Comparison of ENCODE assay signal across 8 cellular contexts in the genomic region with DNA sequence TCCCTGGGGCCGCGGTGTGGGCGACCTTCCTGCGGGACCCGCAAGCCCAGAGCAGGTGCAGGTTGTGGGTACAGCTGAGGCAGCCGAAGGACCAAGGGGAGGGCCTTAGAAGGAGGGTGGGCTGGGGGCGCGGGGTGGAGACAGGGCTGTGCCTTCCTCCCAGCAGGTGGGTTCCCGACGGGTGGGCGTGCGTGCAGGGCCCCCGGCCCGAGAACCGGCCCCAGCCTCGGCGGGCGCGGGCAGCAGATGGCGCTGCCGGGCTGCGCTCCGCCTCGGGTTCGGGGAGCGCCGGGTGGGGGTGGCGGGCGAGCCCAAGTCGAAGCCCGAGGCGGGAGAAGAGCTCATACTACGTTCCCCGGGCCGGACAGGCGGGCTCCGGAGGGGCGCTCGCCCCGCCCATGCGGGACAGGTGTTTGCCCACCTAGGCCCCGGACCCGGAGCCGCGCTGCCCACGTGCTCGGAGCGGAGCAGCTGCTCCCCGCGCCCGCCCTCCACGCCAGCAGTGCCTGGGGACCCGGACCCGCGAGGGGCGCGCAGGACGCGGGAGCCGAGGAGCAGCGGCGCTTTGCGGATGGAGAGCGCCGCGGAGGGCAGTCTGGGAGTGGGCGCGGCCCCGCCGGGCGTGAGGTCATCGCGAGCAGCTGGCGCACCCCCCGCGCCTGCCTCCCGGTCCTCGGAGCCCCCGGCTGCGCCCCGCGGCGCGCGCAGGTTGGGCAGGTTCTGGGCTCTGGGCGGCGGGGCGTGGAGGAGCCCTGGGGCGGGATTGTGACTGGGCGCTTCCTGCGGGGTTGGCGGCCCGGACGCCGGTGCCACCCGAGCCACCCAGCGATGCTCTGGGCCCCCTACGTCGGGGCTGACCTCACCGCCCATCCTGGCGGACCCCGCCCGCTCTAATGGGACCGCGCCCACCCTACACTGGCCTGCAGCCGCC. TPM values are rescaled to one million over a fixed set of nuclear protein-coding genes. Genes with fewer than 3 reads are reported as not detected.
DNase-seq lines count a peak whose midpoint lies in the region; ATAC-seq and TF ChIP-seq lines count a peak whose summit lies in the region.

No MANE protein-coding gene starts in this region.

- intact Hi-C loops in dorsolateral prefrontal cortex (cut with DNase I): loop anchor here (1.0 to 2.0 kb wide), 2 partner anchors 28 to 82 kb away; partner anchors contain the start of gene KRTAP5-5 (in 1 of the 2)

- in situ Hi-C loops in KBM-7 (cut with MboI; ENCODE audit: low pct_unique_long_range_greater_than_20kb, low sequenced_read_pairs): no loop called here

- peak; percentile 56 to 97 (median 86) for TF ChIP-seq CTCF in dorsolateral prefrontal cortex (IDR thresholded peaks at IDR 0.05 in 54 of 56, conservative IDR thresholded peaks at IDR 0.05 in 2 of 56; ENCODE audit: low read depth in 1 of 56, partially characterized antibody in 56 of 56)

- H3K4me3 ChIP-seq in dorsolateral prefrontal cortex: peak overlapping the region; percentile 35 to 74 (median 59)

- ATAC-seq in GM19455 (IDR thresholded peaks at IDR 0.05; ENCODE audit: unreplicated experiment): no peak

- DNase-seq in DMS153 (lab: John Stamatoyannopoulos, UW) (peak; percentile 54), KBM-7 (peak; percentile 41), UCSD-AML1 (lab: John Stamatoyannopoulos, UW; ENCODE audit: unreplicated experiment) (peak; percentile 41), dorsolateral prefrontal cortex (peak in 6 of 10 donors; percentile 55 to 80 (median 68)), lung microvascular endothelial cell (ENCODE audit: low read depth in 2 of 2) (peak; percentile 28 to 51), GF-D8 (lab: John Stamatoyannopoulos, UW) (no peak)
- DNase-seq in stimulated activated naive CD4-positive, alpha-beta T cell (lab: John Stamatoyannopoulos, UW): peak in 5 of 6 experiments; percentile 17 to 58 (median 40)

- peaks cover 0 to 10% (median 0%) of the 10 kb centered on the region in 45 donors for H3K27me3 ChIP-seq in dorsolateral prefrontal cortex

- peak overlapping the region in 40 of 59 donors; percentile 2 to 92 (median 82) for H3K27ac ChIP-seq in dorsolateral prefrontal cortex

RNA-seq across cellular contexts. Expression of gene DUSP8, which starts 25.3 kb away (rescaled TPM):
- 100 to 1,000 TPM in 11 of 120 experiments, 10 to 100 TPM in 109; 41.1 to 144 (median 77.7) TPM for total RNA-seq in dorsolateral prefrontal cortex
- total RNA-seq in lung microvascular endothelial cell: 0.22 and 0.40 TPM in 2 replicates

RNA-seq across cellular contexts. Expression of gene KRTAP5-1, which starts 38.3 kb away (rescaled TPM):
- total RNA-seq in dorsolateral prefrontal cortex (not detected), lung microvascular endothelial cell (not detected in 2 replicates)

RNA-seq across cellular contexts. Expression of gene KRTAP5-2, which starts 51.3 kb away (rescaled TPM):
- total RNA-seq in dorsolateral prefrontal cortex (under 1 TPM in 2 of 120 experiments, not detected in 118; 0.69 to 0.74 TPM), lung microvascular endothelial cell (not detected in 2 replicates)

Comparison
In these comparisons a context has a peak if more than half of its experiments do, and no peak if none do; other contexts are left out.
1. RNA of gene DUSP8, which starts 25.3 kb away (total RNA-seq): 41.1 to 144 TPM in dorsolateral prefrontal cortex; 0.22 to 0.40 TPM in lung microvascular endothelial cell; every median in the first group is over 10 times any median in the second.